ENCODE assay signal across 1 cellular context in genomic region chr12:39112064-39112463, GRCh38.
TF ChIP-seq lines count a peak whose summit lies in the region.

No MANE protein-coding gene starts in this region.

TF ChIP-seq in SK-N-SH, 30 proteins besides CTCF, POLR2A, EP300 and RAD21 (continued from another document):
- no peak for TF ChIP-seq IRF3 (IDR thresholded peaks at IDR 0.05; ENCODE audit: low read depth, low read length)
- TF ChIP-seq RXRA (IDR thresholded peaks at IDR 0.05; ENCODE audit: borderline replicate concordance, low read depth) = no peak
- no peak for TF ChIP-seq FOSL2 (IDR thresholded peaks at IDR 0.05; ENCODE audit: borderline replicate concordance, low read depth)
- no peak for TF ChIP-seq TAF1 (IDR thresholded peaks at IDR 0.05; ENCODE audit: borderline replicate concordance, low read depth, low read length)
- no peak for TF ChIP-seq FOXM1 (IDR thresholded peaks at IDR 0.05; ENCODE audit: low read depth)
- no peak for TF ChIP-seq YY1 (IDR thresholded peaks at IDR 0.05; ENCODE audit: low read depth)
- no peak for TF ChIP-seq JUND (IDR thresholded peaks at IDR 0.05)
- TF ChIP-seq CHD2 (IDR thresholded peaks at IDR 0.05; ENCODE audit: low read length, partially characterized antibody) = peak; percentile 28
- TF ChIP-seq SIN3A (IDR thresholded peaks at IDR 0.05; ENCODE audit: borderline replicate concordance, low read depth, low read length) = no peak
- no peak for TF ChIP-seq ELF1 (IDR thresholded peaks at IDR 0.05)
- TF ChIP-seq SMC3 (IDR thresholded peaks at IDR 0.05; ENCODE audit: low read depth, low read length) = no peak
- TF ChIP-seq EZH2phosphoT487 (IDR thresholded peaks at IDR 0.05; ENCODE audit: borderline replicate concordance, low read depth) = no peak
- TF ChIP-seq RFX5 (IDR thresholded peaks at IDR 0.05; ENCODE audit: low read length) = no peak
- peak; percentile 47; the same call in 1 of the 2 replicates for TF ChIP-seq FOXJ3 (CRISPR knock-in tag; IDR thresholded peaks at IDR 0.05)
- TF ChIP-seq MXI1 (IDR thresholded peaks at IDR 0.05; ENCODE audit: low read depth, low read length) = peak; percentile 49; the same call in 1 of the 2 replicates
- TF ChIP-seq NRF1 (IDR thresholded peaks at IDR 0.05; ENCODE audit: low read depth, low read length) = no peak
- no peak for TF ChIP-seq USF1 (IDR thresholded peaks at IDR 0.05; ENCODE audit: borderline replicate concordance, low read depth)
- TF ChIP-seq TEAD4 (IDR thresholded peaks at IDR 0.05; ENCODE audit: borderline replicate concordance, insufficient read depth) = no peak
- no peak for TF ChIP-seq PBX3 (IDR thresholded peaks at IDR 0.05)
- TF ChIP-seq MEF2A (IDR thresholded peaks at IDR 0.05; ENCODE audit: borderline replicate concordance, low read depth) = no peak
- TF ChIP-seq GATA2 (CRISPR knock-in tag; IDR thresholded peaks at IDR 0.05) = peak; percentile 55
- TF ChIP-seq TCF12 (IDR thresholded peaks at IDR 0.05) = peak; percentile 49
